ENCODE assay signal across 9 cellular contexts in genomic region chr14:56581041-56581727, GRCh38. TPM values are rescaled to one million over a fixed set of nuclear protein-coding genes. Genes with fewer than 3 reads are reported as not detected.
DNase-seq lines count a peak whose midpoint lies in the region; ATAC-seq and TF ChIP-seq lines count a peak whose summit lies in the region.
"Had no signal": no experiment of that assay in that cellular context is flagged by ENCODE, and none has a peak within 500 bp of the region (broad histone marks: within the 10 kb centered on the region; RNA-seq: fewer than 3 reads in every experiment).

No MANE protein-coding gene starts in this region.

- no peak overlapping the region for H2BK5ac ChIP-seq in neuronal stem cell (ENCODE audit: low read length)

- no peak overlapping the region for H3K27ac ChIP-seq in mammary epithelial cell (ENCODE audit: insufficient read depth, low read depth, low read length)
- no peak overlapping the region for H3K27ac ChIP-seq in neuronal stem cell (replicated peaks; ENCODE audit: low read length)
- H3K27ac ChIP-seq in colonic mucosa: no peak overlapping the region

- H3K9ac ChIP-seq in mammary epithelial cell (ENCODE audit: insufficient read depth, low read length) (no peak overlapping the region), neuronal stem cell (ENCODE audit: low read depth, low read length, poor library complexity) (no peak overlapping the region), colonic mucosa (ENCODE audit: low read depth in 2 of 2, low read length in 2 of 2) (peak overlapping the region in 1 of 2 donors; percentile 94)

- H3K23ac ChIP-seq in neuronal stem cell (ENCODE audit: low read depth, low read length, poor library complexity): no peak overlapping the region

- no peaks in the 10 kb centered on the region for H4K20me1 ChIP-seq in mammary epithelial cell (ENCODE audit: insufficient read depth, low read length)

- H2BK120ac ChIP-seq in neuronal stem cell (ENCODE audit: low read depth, low read length): no peak overlapping the region

- H3K4me3 ChIP-seq in GM12864 (ENCODE audit: low read depth, low read length) (peak overlapping the region; percentile 90), mammary epithelial cell (replicated peaks in 1 of 3; ENCODE audit: insufficient read depth in 1 of 3, low read depth in 2 of 3, low read length in 3 of 3) (peak overlapping the region; percentile 68 to 97 (median 92)), neuronal stem cell (ENCODE audit: low read length in 2 of 2) (peak overlapping the region in 1 of 2 donors; percentile 73), colonic mucosa (no peak overlapping the region)

- no peak overlapping the region for H3K18ac ChIP-seq in neuronal stem cell (ENCODE audit: low read length)

- H3K4me2 ChIP-seq in mammary epithelial cell (ENCODE audit: insufficient read depth, low read depth, low read length) (peak overlapping the region; percentile 87), neuronal stem cell (ENCODE audit: insufficient read depth, low read length, poor library complexity, severe bottlenecking) (peak overlapping the region; percentile 13)

- BruUV-seq in mammary epithelial cell (replicated peaks; lab: Mats Ljungman, UMichigan): no TSS peak

- no peak overlapping the region for H3K14ac ChIP-seq in neuronal stem cell (ENCODE audit: low read length)

- H3K27me3 ChIP-seq in mammary epithelial cell (ENCODE audit: insufficient read depth, low read length) (no peaks in the 10 kb centered on the region), neuronal stem cell (ENCODE audit: control insufficient read depth in 3 of 3, insufficient read depth in 3 of 3, low read depth in 1 of 3, low read length in 3 of 3) (peaks cover 0 to 19% (median 0%) of the 10 kb centered on the region in 3 experiments), colonic mucosa (no peaks in the 10 kb centered on the region)

- H3K9me3 ChIP-seq in mammary epithelial cell (replicated peaks; ENCODE audit: insufficient read depth, low read length) (no peaks in the 10 kb centered on the region), neuronal stem cell (replicated peaks in 1 of 2; ENCODE audit: control insufficient read depth in 2 of 2, insufficient read depth in 1 of 2, low read depth in 1 of 2, low read length in 2 of 2) (no peaks in the 10 kb centered on the region), colonic mucosa (no peaks in the 10 kb centered on the region)

- dilution Hi-C loops in mammary epithelial cell (cut with HindIII; ENCODE audit: low sequenced_read_pairs): no loop called here

- no peak overlapping the region for H2AK5ac ChIP-seq in neuronal stem cell (ENCODE audit: low read depth, low read length)

- H2BK15ac ChIP-seq in neuronal stem cell (ENCODE audit: low read length): no peak overlapping the region

- H3K4ac ChIP-seq in neuronal stem cell (ENCODE audit: low read length): no peak overlapping the region

- H2BK12ac ChIP-seq in neuronal stem cell (ENCODE audit: low read length): no peak overlapping the region

- DNase-seq in GM12864 (ENCODE audit: low read depth) (no peak), Kasumi-1 (lab: John Stamatoyannopoulos, UW) (peak; percentile 27 to 31), mammary epithelial cell (peak; percentile 4), neuronal stem cell (ENCODE audit: low spot score) (no peak), HPDE6-E6E7 (ENCODE audit: extremely low spot score) (no peak), colonic mucosa (no peak), left lobe of liver (ENCODE audit: low spot score) (no peak)
- DNase-seq: occipital lobe had no signal

- intact Hi-C loops in mammary epithelial cell (cut with micrococcal nuclease): no loop called here
- intact Hi-C loops in colonic mucosa (cut with DNase I): no loop called here

- H3K4me1 ChIP-seq in mammary epithelial cell (ENCODE audit: insufficient read depth, low read length) (peaks cover 16% of the 10 kb centered on the region), neuronal stem cell (ENCODE audit: control insufficient read depth in 2 of 2, insufficient read depth in 1 of 2, low read depth in 1 of 2, low read length in 2 of 2) (peaks cover 3 to 7% of the 10 kb centered on the region in 2 donors), colonic mucosa (peaks cover 3% of the 10 kb centered on the region)

- H3K79me1 ChIP-seq in neuronal stem cell (ENCODE audit: low read depth, low read length): peaks cover 5% of the 10 kb centered on the region

- WGBS in mammary epithelial cell (ENCODE audit: low coverage, missing lambda C conversion rate): 71% methylated on average over 6 of the region's 6 CpGs
- no CpG with 5 or more reads among the region's 6 CpGs for WGBS in neuronal stem cell (ENCODE audit: extremely low coverage in 2 of 2, insufficient read length in 2 of 2, insufficient replicate concordance in 1 of 2), 2 donors

- peaks cover 45% of the 10 kb centered on the region for H3K79me2 ChIP-seq in mammary epithelial cell (ENCODE audit: insufficient read depth, low read length)

- H4K91ac ChIP-seq in neuronal stem cell (ENCODE audit: low read depth, low read length, poor library complexity): no peak overlapping the region

- H3K36me3 ChIP-seq in mammary epithelial cell (ENCODE audit: insufficient read depth, low read length) (peaks cover 4% of the 10 kb centered on the region), neuronal stem cell (replicated peaks in 1 of 2; ENCODE audit: control insufficient read depth in 2 of 2, insufficient read depth in 2 of 2, low read length in 2 of 2) (peaks cover 0 to 8% of the 10 kb centered on the region in 2 donors), colonic mucosa (no peaks in the 10 kb centered on the region)

- ATAC-seq in HG02852 (IDR thresholded peaks at IDR 0.05; ENCODE audit: unreplicated experiment) (no peak), left lobe of liver (no peak)

- peak overlapping the region; percentile 100 for H2AFZ ChIP-seq in mammary epithelial cell (ENCODE audit: low read depth, low read length)
- H2AFZ ChIP-seq in neuronal stem cell (ENCODE audit: low read length): no peak overlapping the region

- TF ChIP-seq CTCF in GM12864 (IDR thresholded peaks at IDR 0.05; ENCODE audit: low read depth, low read length, missing control alignments): no peak
- TF ChIP-seq CTCF in mammary epithelial cell (conservative IDR thresholded peaks at IDR 0.05 in 1 of 2, IDR thresholded peaks at IDR 0.05 in 1 of 2; ENCODE audit: extremely low read depth in 1 of 2, insufficient read depth in 1 of 2, low read depth in 1 of 2, low read length in 2 of 2): no peak
- no peak for TF ChIP-seq CTCF in colonic mucosa (IDR thresholded peaks at IDR 0.05)

- in situ Hi-C loops in mammary epithelial cell (cut with MboI; ENCODE audit: low sequenced_read_pairs in 2 of 2): no loop called here

- CTCF ChIA-PET in mammary epithelial cell (lab: Charles Lee; ENCODE audit: low non-redundant PET): interaction anchor here (0.6 kb wide), 1 partner anchor 28 kb away, joined by 8 read pairs; no protein-coding TSS in a partner anchor

- H4K8ac ChIP-seq in neuronal stem cell (ENCODE audit: low read depth, low read length): no peak overlapping the region

RNA-seq across cellular contexts. Expression of gene TMEM260, which starts 1.6 kb away (rescaled TPM):
- total RNA-seq in mammary epithelial cell: 10 to 100 TPM; 12.5 to 16.0 TPM
- 6.3 TPM for polyA plus RNA-seq in mammary epithelial cell
- polyA minus RNA-seq in mammary epithelial cell: not detected
- polyA plus RNA-seq in neuronal stem cell (2013, experiment 1 of 2): 14.4 TPM
- 13.9 TPM for polyA plus RNA-seq in neuronal stem cell (2013, experiment 2 of 2)
- 10 to 100 TPM; 21.1 to 21.5 TPM for total RNA-seq in colonic mucosa
- 11.3 TPM for total RNA-seq in left lobe of liver

Comparison
In these comparisons a context has a peak if more than half of its experiments do, and no peak if none do; other contexts are left out.
1. DNase-seq: peak in Kasumi-1 (2 of 2) and mammary epithelial cell (single experiment); none in GM12864 (single experiment), neuronal stem cell (single experiment), HPDE6-E6E7 (single experiment), colonic mucosa (single experiment) and left lobe of liver (single experiment).